Comparison of ENCODE assay signal across 8 cellular contexts in the genomic region with DNA sequence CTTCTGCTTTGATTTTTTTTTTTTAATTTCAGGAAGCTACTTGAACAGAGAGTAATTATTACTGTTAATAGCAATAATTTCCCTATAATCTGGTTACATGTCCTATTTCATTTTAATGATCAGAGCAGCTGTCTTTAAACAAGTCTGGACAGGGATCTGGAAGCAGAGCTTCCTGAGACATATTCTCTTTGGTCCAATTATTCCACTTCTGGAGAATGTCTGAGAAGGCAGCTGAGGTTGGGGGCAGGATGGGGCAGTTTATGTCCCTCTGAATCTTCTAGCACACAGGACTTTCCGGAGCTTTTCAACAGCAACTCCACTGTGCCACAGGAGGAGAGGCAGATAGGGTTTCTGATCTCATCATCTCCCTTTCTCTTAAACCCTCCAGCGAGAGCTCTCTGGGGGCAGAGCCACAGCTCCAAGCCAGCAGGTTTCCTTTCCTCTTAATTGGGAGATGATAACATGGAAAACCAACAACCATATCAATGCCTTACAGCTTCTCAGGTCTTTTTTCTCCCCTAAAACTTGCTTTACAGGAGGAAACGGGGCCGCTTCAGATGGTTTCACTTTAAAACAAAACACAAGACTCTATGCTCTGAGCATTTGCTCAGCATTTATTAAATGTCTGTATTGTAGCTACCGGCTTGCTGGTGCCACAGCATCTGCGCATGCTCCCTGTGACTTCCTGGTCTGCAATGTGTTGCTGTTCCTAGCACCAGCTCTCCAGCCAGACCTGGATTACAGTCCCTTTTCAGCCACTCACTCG.
DNase-seq lines count a peak whose midpoint lies in the region; ATAC-seq and TF ChIP-seq lines count a peak whose summit lies in the region.

No MANE protein-coding gene starts in this region.

- H3K4me3 ChIP-seq in mesenchymal stem cell (ENCODE audit: insufficient read depth in 1 of 2, low read depth in 1 of 2, low read length in 2 of 2), result peak overlapping the region in 1 of 2 experiments; percentile 56

- H2BK5ac ChIP-seq in mesenchymal stem cell (ENCODE audit: low read depth, low read length, poor library complexity, severe bottlenecking), result no peak overlapping the region

- no peak overlapping the region for H3K23ac ChIP-seq in mesenchymal stem cell (ENCODE audit: low read length in 2 of 2)

- H4K91ac ChIP-seq in mesenchymal stem cell (ENCODE audit: low read length), result no peak overlapping the region

- no peaks in the 10 kb centered on the region for H3K9me3 Mint-ChIP-seq in stimulated activated naive CD8-positive, alpha-beta T cell treated with anti-CD3 and anti-CD28 coated beads, Interleukin-15, amount 100 ng/mL, for 72 hours

- DNase-seq in AG08395 (ENCODE audit: low spot score) (peak; percentile 92), mesenchymal stem cell (peak; percentile 15)
- peak; percentile 5 to 24 for DNase-seq in stimulated activated naive CD8-positive, alpha-beta T cell treated with anti-CD3 and anti-CD28 coated beads, Interleukin-15, amount 100 ng/mL, for 72 hours

- no peak overlapping the region for H2AK5ac ChIP-seq in mesenchymal stem cell (ENCODE audit: low read length, severe bottlenecking)

- H3K9ac ChIP-seq in mesenchymal stem cell (ENCODE audit: low read length), result peak overlapping the region; percentile 81

- peak overlapping the region in 1 of 2 experiments; percentile 29 for H3K18ac ChIP-seq in mesenchymal stem cell (ENCODE audit: low read depth in 1 of 2, low read length in 2 of 2)

- no peak overlapping the region for H2BK12ac ChIP-seq in mesenchymal stem cell (ENCODE audit: low read length in 2 of 2)

- peaks cover 8% of the 10 kb centered on the region for H3K9me3 ChIP-seq in mesenchymal stem cell (ENCODE audit: control insufficient read depth, low read length)

- peaks cover 4% of the 10 kb centered on the region for H3K4me1 Mint-ChIP-seq in stimulated activated naive CD8-positive, alpha-beta T cell treated with anti-CD3 and anti-CD28 coated beads, Interleukin-15, amount 100 ng/mL, for 72 hours

- H3K27me3 ChIP-seq in mesenchymal stem cell (ENCODE audit: control insufficient read depth in 1 of 2, insufficient read depth in 1 of 2, low read length in 2 of 2), result no peaks in the 10 kb centered on the region

- H2BK15ac ChIP-seq in mesenchymal stem cell (ENCODE audit: low read depth, poor library complexity, severe bottlenecking), result no peak overlapping the region

- H3K27ac ChIP-seq in cingulate gyrus (ENCODE audit: low read depth, low read length) (peak overlapping the region; percentile 15), mesenchymal stem cell (ENCODE audit: low read length, poor library complexity, severe bottlenecking) (no peak overlapping the region)

- no peaks in the 10 kb centered on the region for H3K79me1 ChIP-seq in mesenchymal stem cell (replicated peaks; ENCODE audit: low read length, poor library complexity, severe bottlenecking)

- H3K27ac Mint-ChIP-seq in stimulated activated naive CD8-positive, alpha-beta T cell treated with anti-CD3 and anti-CD28 coated beads, Interleukin-15, amount 100 ng/mL, for 72 hours, result peak overlapping the region in 1 of 2 donors; percentile 79

- H3K36me3 ChIP-seq in mesenchymal stem cell (ENCODE audit: control insufficient read depth in 1 of 2, insufficient read depth in 2 of 2, low read depth in 1 of 2, low read length in 2 of 2), result no peaks in the 10 kb centered on the region

- no peaks in the 10 kb centered on the region for H3K27me3 Mint-ChIP-seq in stimulated activated naive CD8-positive, alpha-beta T cell treated with anti-CD3 and anti-CD28 coated beads, Interleukin-15, amount 100 ng/mL, for 72 hours

- H3K4ac ChIP-seq in mesenchymal stem cell (ENCODE audit: low read depth in 1 of 2, low read length in 2 of 2), result no peak overlapping the region

- 80% methylated on average over 7 of the region's 7 CpGs for WGBS in mesenchymal stem cell

- peak overlapping the region; percentile 25 to 72 for H3K4me3 Mint-ChIP-seq in stimulated activated naive CD8-positive, alpha-beta T cell treated with anti-CD3 and anti-CD28 coated beads, Interleukin-15, amount 100 ng/mL, for 72 hours

- no peak overlapping the region for H3K4me2 ChIP-seq in mesenchymal stem cell (ENCODE audit: low read length, poor library complexity, severe bottlenecking)

- no peak overlapping the region for H2AFZ ChIP-seq in mesenchymal stem cell (ENCODE audit: low read depth, low read length)

- H4K8ac ChIP-seq in mesenchymal stem cell (ENCODE audit: low read length), result no peak overlapping the region

- H3K14ac ChIP-seq in mesenchymal stem cell (ENCODE audit: low read length in 2 of 2), result no peak overlapping the region

- ATAC-seq in GM19324 (IDR thresholded peaks at IDR 0.05; ENCODE audit: low FRiP score, unreplicated experiment) (peak; percentile 72), HG03521 (IDR thresholded peaks at IDR 0.05; ENCODE audit: unreplicated experiment) (no peak), GM21786 (IDR thresholded peaks at IDR 0.05; ENCODE audit: unreplicated experiment) (no peak)
- peak; percentile 70 for ATAC-seq in stimulated activated naive CD8-positive, alpha-beta T cell treated with anti-CD3 and anti-CD28 coated beads, Interleukin-15, amount 100 ng/mL, for 72 hours

- H2BK120ac ChIP-seq in mesenchymal stem cell (ENCODE audit: low read depth, low read length), result no peak overlapping the region

- peaks cover 1% of the 10 kb centered on the region for H3K4me1 ChIP-seq in mesenchymal stem cell (ENCODE audit: control insufficient read depth, insufficient read depth, low read depth, low read length)

TF ChIP-seq in PFSK-1, 5 proteins besides CTCF, POLR2A, EP300 and RAD21:
- TF ChIP-seq POLR2AphosphoS5 (IDR thresholded peaks at IDR 0.05; ENCODE audit: low read depth, low read length) (peak; percentile 42; the same call in 1 of the 2 replicates), TAF1 (IDR thresholded peaks at IDR 0.05; ENCODE audit: borderline replicate concordance, insufficient read depth, low read length) (no peak), REST (IDR thresholded peaks at IDR 0.05; ENCODE audit: insufficient read depth in 1 of 2, low read depth in 2 of 2, low read length in 2 of 2) (0 out of 4 replicates have a peak, but pooled peaks of 1 of the 2 experiments have one; percentile 36)

Comparison
In these comparisons a context has a peak if more than half of its experiments do, and no peak if none do; other contexts are left out.
1. DNase-seq: peak in every context shown above with its lines; median percentile 92 in AG08395; 15 in mesenchymal stem cell; 14 in stimulated activated naive CD8-positive, alpha-beta T cell treated with anti-CD3 and anti-CD28 coated beads, Interleukin-15, amount 100 ng/mL, for 72 hours.
2. ATAC-seq: peak in GM19324 (single experiment) and stimulated activated naive CD8-positive, alpha-beta T cell treated with anti-CD3 and anti-CD28 coated beads, Interleukin-15, amount 100 ng/mL, for 72 hours (single experiment); none in HG03521 (single experiment) and GM21786 (single experiment).